Comparison of ENCODE assay signal across 10 cellular contexts in the genomic region with DNA sequence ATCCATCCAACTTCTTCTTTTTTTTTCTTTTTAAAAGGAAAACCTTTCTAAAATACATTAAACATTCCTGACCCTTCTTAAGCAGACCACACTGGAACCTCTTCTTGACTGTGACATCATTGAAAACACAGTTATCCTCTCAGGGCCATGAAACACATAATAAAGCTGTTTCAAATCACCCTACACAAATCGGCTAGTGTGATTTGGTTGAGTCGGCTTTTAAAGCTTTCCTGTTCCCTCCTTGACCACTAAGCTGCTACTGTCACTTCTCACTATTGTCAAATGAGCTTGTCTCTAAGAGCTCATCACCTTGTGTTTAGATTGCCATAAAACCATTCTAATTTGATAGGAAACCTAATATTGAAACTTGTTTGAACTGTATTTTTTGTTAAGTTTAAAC. TPM values are rescaled to one million over a fixed set of nuclear protein-coding genes. Genes with fewer than 3 reads are reported as not detected.
DNase-seq lines count a peak whose midpoint lies in the region; ATAC-seq and TF ChIP-seq lines count a peak whose summit lies in the region.
"Had no signal": no experiment of that assay in that cellular context is flagged by ENCODE, and none has a peak within 500 bp of the region (broad histone marks: within the 10 kb centered on the region; RNA-seq: fewer than 3 reads in every experiment).

No MANE protein-coding gene starts in this region.

- no peaks in the 10 kb centered on the region for H3K9me3 Mint-ChIP-seq in activated CD8-positive, alpha-beta memory T cell treated with anti-CD3 and anti-CD28 coated beads, Interleukin-2, amount 10 ng/mL, durations not matched to agents 7 days and 5 days (ENCODE audit: low read depth)
- no peaks in the 10 kb centered on the region for H3K9me3 Mint-ChIP-seq in activated T-helper 17 cell treated with anti-CD3 and anti-CD28 coated beads, Interleukin-2, amount 50 U/mL, for 72 hours
- no peaks in the 10 kb centered on the region for H3K9me3 Mint-ChIP-seq in mesothelial cell of epicardium

- peak; percentile 5 for TF ChIP-seq CTCF in psoas muscle (IDR thresholded peaks at IDR 0.05)
- no peak for TF ChIP-seq CTCF in mesothelial cell of epicardium (IDR thresholded peaks at IDR 0.05; ENCODE audit: unreplicated experiment)

- H3K36me3 Mint-ChIP-seq in activated CD8-positive, alpha-beta memory T cell treated with anti-CD3 and anti-CD28 coated beads, Interleukin-2, amount 10 ng/mL, durations not matched to agents 7 days and 5 days: peaks cover 16% of the 10 kb centered on the region
- H3K36me3 Mint-ChIP-seq in activated T-helper 17 cell treated with anti-CD3 and anti-CD28 coated beads, Interleukin-2, amount 50 U/mL, for 72 hours (ENCODE audit: low read depth): peaks cover 43% of the 10 kb centered on the region
- no peaks in the 10 kb centered on the region for H3K36me3 Mint-ChIP-seq in mesothelial cell of epicardium

- DNase-seq in activated CD8-positive, alpha-beta memory T cell treated with anti-CD3 and anti-CD28 coated beads, Interleukin-2, amount 10 ng/mL, durations not matched to agents 7 days and 5 days: no peak
- DNase-seq in activated CD8-positive, alpha-beta memory T cell treated with anti-CD3 and anti-CD28 coated beads, Interleukin-2, amount 50 U/mL, for 48 hours: no peak
- peak; percentile 33 to 40 for DNase-seq in Kasumi-1 (lab: John Stamatoyannopoulos, UW)
- DNase-seq in psoas muscle: no peak
- no peak for DNase-seq in mesothelial cell of epicardium (ENCODE audit: low spot score in 2 of 2, unreplicated experiment in 2 of 2)
- DNase-seq: KG1, PC-3 had no signal

- peak overlapping the region; percentile 99 for H3K27ac ChIP-seq in psoas muscle

- CTCF ChIA-PET in activated CD8-positive, alpha-beta memory T cell treated with anti-CD3 and anti-CD28 coated beads, Interleukin-2, amount 10 ng/mL, durations not matched to agents 7 days and 5 days (lab: Charles Lee): interaction anchor here (0.9 to 1.5 kb wide), 4 partner anchors 65 to 75 kb away, joined by 3 to 9 read pairs (median 4); no protein-coding TSS in a partner anchor

- 11 to 31% (median 14%) methylated on average over 2 of the region's 2 CpGs for WGBS in psoas muscle, 3 donors

- intact Hi-C loops in psoas muscle (cut with DNase I): no loop called here

- no peaks in the 10 kb centered on the region for H3K27me3 ChIP-seq in psoas muscle (ENCODE audit: insufficient read depth in 3 of 3, low read length in 2 of 3)

- H3K4me1 Mint-ChIP-seq in activated CD8-positive, alpha-beta memory T cell treated with anti-CD3 and anti-CD28 coated beads, Interleukin-2, amount 10 ng/mL, durations not matched to agents 7 days and 5 days: peaks cover 68% of the 10 kb centered on the region
- peaks cover 63% of the 10 kb centered on the region for H3K4me1 Mint-ChIP-seq in activated T-helper 17 cell treated with anti-CD3 and anti-CD28 coated beads, Interleukin-2, amount 50 U/mL, for 72 hours
- peaks cover 45% of the 10 kb centered on the region for H3K4me1 Mint-ChIP-seq in mesothelial cell of epicardium

- peaks cover 82% of the 10 kb centered on the region for H3K4me1 ChIP-seq in psoas muscle

- no peaks in the 10 kb centered on the region for H3K27me3 Mint-ChIP-seq in activated CD8-positive, alpha-beta memory T cell treated with anti-CD3 and anti-CD28 coated beads, Interleukin-2, amount 10 ng/mL, durations not matched to agents 7 days and 5 days
- H3K27me3 Mint-ChIP-seq in activated T-helper 17 cell treated with anti-CD3 and anti-CD28 coated beads, Interleukin-2, amount 50 U/mL, for 72 hours: no peaks in the 10 kb centered on the region
- no peaks in the 10 kb centered on the region for H3K27me3 Mint-ChIP-seq in mesothelial cell of epicardium (ENCODE audit: low read depth)

- H3K9me3 ChIP-seq in psoas muscle: no peaks in the 10 kb centered on the region

- H3K27ac Mint-ChIP-seq in activated CD8-positive, alpha-beta memory T cell treated with anti-CD3 and anti-CD28 coated beads, Interleukin-2, amount 10 ng/mL, durations not matched to agents 7 days and 5 days: peak overlapping the region; percentile 61
- no peak overlapping the region for H3K27ac Mint-ChIP-seq in activated T-helper 17 cell treated with anti-CD3 and anti-CD28 coated beads, Interleukin-2, amount 50 U/mL, for 72 hours
- H3K27ac Mint-ChIP-seq in mesothelial cell of epicardium: no peak overlapping the region

- peak; percentile 41 for ATAC-seq in activated CD8-positive, alpha-beta memory T cell treated with anti-CD3 and anti-CD28 coated beads, Interleukin-2, amount 10 ng/mL, durations not matched to agents 7 days and 5 days
- peak; percentile 29 for ATAC-seq in activated T-helper 17 cell treated with anti-CD3 and anti-CD28 coated beads, Interleukin-2, amount 50 U/mL, for 72 hours (replicated peaks)
- peak in 1 of 4 donors; percentile 36 for ATAC-seq in psoas muscle
- no peak for ATAC-seq in HG03175 (IDR thresholded peaks at IDR 0.05; ENCODE audit: unreplicated experiment)
- no peak for ATAC-seq in GM21381 (IDR thresholded peaks at IDR 0.05; ENCODE audit: unreplicated experiment)
- ATAC-seq: PC-3 had no signal

- H3K4me3 Mint-ChIP-seq in activated CD8-positive, alpha-beta memory T cell treated with anti-CD3 and anti-CD28 coated beads, Interleukin-2, amount 10 ng/mL, durations not matched to agents 7 days and 5 days: peak overlapping the region; percentile 29
- H3K4me3 Mint-ChIP-seq in activated T-helper 17 cell treated with anti-CD3 and anti-CD28 coated beads, Interleukin-2, amount 50 U/mL, for 72 hours: peak overlapping the region; percentile 98
- no peak overlapping the region for H3K4me3 Mint-ChIP-seq in mesothelial cell of epicardium

- no peaks in the 10 kb centered on the region for H3K36me3 ChIP-seq in psoas muscle (ENCODE audit: insufficient read depth in 1 of 2, low read depth in 1 of 2)

- H3K4me3 ChIP-seq in psoas muscle: no peak overlapping the region

RNA-seq across cellular contexts. Expression of a gene that starts 5.9 kb away (rescaled TPM):
- total RNA-seq in activated CD8-positive, alpha-beta memory T cell treated with anti-CD3 and anti-CD28 coated beads, Interleukin-2, amount 10 ng/mL, durations not matched to agents 7 days and 5 days: 10 to 100 TPM; 38.2 to 42.3 TPM
- 10 to 100 TPM; 40.8 to 41.6 TPM for total RNA-seq in activated T-helper 17 cell treated with anti-CD3 and anti-CD28 coated beads, Interleukin-2, amount 50 U/mL, for 72 hours
- total RNA-seq in psoas muscle (10 to 100 TPM; 48.7 to 67.9 (median 59.5) TPM), mesothelial cell of epicardium (49.8 to 58.1 TPM (median 53.3 TPM) in 3 replicates)
- 10 to 100 TPM; 14.6 to 64.8 (median 21.4) TPM for polyA plus RNA-seq in psoas muscle

Comparison
In these comparisons a context has a peak if more than half of its experiments do, and no peak if none do; other contexts are left out.
1. ATAC-seq: peak in activated CD8-positive, alpha-beta memory T cell treated with anti-CD3 and anti-CD28 coated beads, Interleukin-2, amount 10 ng/mL, durations not matched to agents 7 days and 5 days (single experiment) and activated T-helper 17 cell treated with anti-CD3 and anti-CD28 coated beads, Interleukin-2, amount 50 U/mL, for 72 hours (single experiment); none in HG03175 (single experiment) and GM21381 (single experiment).
2. DNase-seq: peak in Kasumi-1 (2 of 2); none in activated CD8-positive, alpha-beta memory T cell treated with anti-CD3 and anti-CD28 coated beads, Interleukin-2, amount 10 ng/mL, durations not matched to agents 7 days and 5 days (single experiment), activated CD8-positive, alpha-beta memory T cell treated with anti-CD3 and anti-CD28 coated beads, Interleukin-2, amount 50 U/mL, for 48 hours (single experiment), psoas muscle (0 of 2) and mesothelial cell of epicardium (0 of 2).